Comparison of ENCODE assay signal across 28 cellular contexts in genomic region chr14:98694541-98694940, GRCh38.
"Had no signal": no experiment of that assay in that cellular context is flagged by ENCODE, and none has a peak within 500 bp of the region (broad histone marks: within the 10 kb centered on the region; RNA-seq: fewer than 3 reads in every experiment).

No MANE protein-coding gene starts in this region.

- ATAC-seq: natural killer cell; sciatic nerve; stimulated activated naive B cell treated with anti-CD40 and anti-IgM and Interleukin-4, amounts not matched to agents 10 μg/mL and 1 μg/mL and 100 μg/mL, for 72 hours; stimulated activated naive CD8-positive, alpha-beta T cell treated with anti-CD3 and anti-CD28 coated beads, Interleukin-15, Interleukin-2, amounts not matched to agents 100 U/mL and 50 U/mL, for 24 hours had no signal

- H3K27ac Mint-ChIP-seq: immature natural killer cell; mesothelial cell of epicardium; naive B cell; natural killer cell; nephron progenitor cell; neural progenitor cell; stimulated activated naive B cell treated with anti-CD40 and anti-IgM and Interleukin-4, amounts not matched to agents 10 μg/mL and 1 μg/mL and 100 μg/mL, for 72 hours had no signal

- H3K36me3 Mint-ChIP-seq: mesothelial cell of epicardium; naive B cell; neural progenitor cell; stimulated activated naive B cell treated with anti-CD40 and anti-IgM and Interleukin-4, amounts not matched to agents 10 μg/mL and 1 μg/mL and 100 μg/mL, for 72 hours had no signal

- H3K27me3 Mint-ChIP-seq: naive B cell; stimulated activated naive B cell treated with anti-CD40 and anti-IgM and Interleukin-4, amounts not matched to agents 10 μg/mL and 1 μg/mL and 100 μg/mL, for 72 hours had no signal

- DNase-seq: hypothalamus; immature natural killer cell; kidney; left ventricle myocardium inferior; mesendoderm; naive B cell; natural killer cell; nephron progenitor cell; occipital lobe; stimulated activated CD4-positive, alpha-beta T cell treated with anti-CD3 and anti-CD28 coated beads, Interleukin-12 subunit alpha, Interleukin-12 subunit beta, amount 100 ng/mL, for 4 hours; stimulated activated CD4-positive, alpha-beta T cell treated with anti-CD3 and anti-CD28 coated beads, Interleukin-15, amount 100 ng/mL, for 24 hours; stimulated activated CD4-positive, alpha-beta T cell treated with anti-CD3 and anti-CD28 coated beads, Interleukin-2, amount 100 ng/mL, for 24 hours; stimulated activated CD4-positive, alpha-beta T cell treated with anti-CD3 and anti-CD28 coated beads, Interleukin-4, amount 100 ng/mL, for 1 hour; stimulated activated naive B cell treated with anti-CD40 and anti-IgM and Interleukin-4, amounts not matched to agents 10 μg/mL and 1 μg/mL and 100 μg/mL, for 72 hours; stimulated activated naive CD8-positive, alpha-beta T cell treated with anti-CD3 and anti-CD28 coated beads, Interleukin-15, Interleukin-2, amounts not matched to agents 100 U/mL and 50 U/mL, for 24 hours; stomach; testis; thyroid gland; transverse colon; upper lobe of left lung had no signal

- H3K4me3 Mint-ChIP-seq: immature natural killer cell; mesothelial cell of epicardium; naive B cell; natural killer cell; nephron progenitor cell; neural progenitor cell; stimulated activated naive B cell treated with anti-CD40 and anti-IgM and Interleukin-4, amounts not matched to agents 10 μg/mL and 1 μg/mL and 100 μg/mL, for 72 hours had no signal

- H3K4me1 Mint-ChIP-seq: immature natural killer cell; mesothelial cell of epicardium; naive B cell; natural killer cell; nephron progenitor cell; neural progenitor cell; stimulated activated naive B cell treated with anti-CD40 and anti-IgM and Interleukin-4, amounts not matched to agents 10 μg/mL and 1 μg/mL and 100 μg/mL, for 72 hours had no signal

- H3K27ac ChIP-seq: left ventricle myocardium inferior, neural progenitor cell, neutrophil, parathyroid adenoma, right atrium auricular region, skin epidermis, stomach, testis, thyroid gland, transverse colon, upper lobe of left lung, vagina had no signal
